ENCODE assay signal across 25 cellular contexts in genomic region chr1:226305184-226305583, GRCh38.
"Had no signal": no experiment of that assay in that cellular context is flagged by ENCODE, and none has a peak within 500 bp of the region (broad histone marks: within the 10 kb centered on the region; RNA-seq: fewer than 3 reads in every experiment).

No MANE protein-coding gene starts in this region.

- H3K9me3 ChIP-seq: left lung, right lobe of liver, tibial artery had no signal

- H3K79me2 ChIP-seq: parathyroid adenoma had no signal

- H3K27ac ChIP-seq: epithelial cell of prostate, left lung, parathyroid adenoma, right lobe of liver, skin epidermis, tibial artery had no signal

- ATAC-seq: activated T-cell treated with anti-CD3 and anti-CD28 coated beads, Interleukin-2, amount 50 U/mL, for 72 hours; left lung; natural killer cell; right lobe of liver; stimulated activated effector memory CD8-positive, alpha-beta T cell treated with anti-CD3 and anti-CD28 coated beads, Interleukin-12 subunit alpha, Interleukin-12 subunit beta, amount 100 ng/mL, for 72 hours; stimulated activated naive CD8-positive, alpha-beta T cell treated with anti-CD3 and anti-CD28 coated beads, Interleukin-15, amount 100 ng/mL, for 72 hours had no signal

- H3K4me1 ChIP-seq: parathyroid adenoma had no signal

- H3K36me3 Mint-ChIP-seq: mesothelial cell of epicardium, natural killer cell had no signal

- H3K9me3 Mint-ChIP-seq: activated CD4-positive, alpha-beta memory T cell treated with anti-CD3 and anti-CD28 coated beads, Interleukin-2, amount 10 ng/mL, durations not matched to agents 7 days and 5 days; activated naive CD4-positive, alpha-beta T cell treated with anti-CD3 and anti-CD28 coated beads for 36 hours; activated naive CD8-positive, alpha-beta T cell treated with anti-CD3 and anti-CD28 coated beads, Interleukin-2, amount 10 ng/mL, durations not matched to agents 7 days and 5 days; activated T-cell treated with anti-CD3 and anti-CD28 coated beads, Interleukin-2, amount 50 U/mL, for 72 hours; mesothelial cell of epicardium; natural killer cell; stimulated activated effector memory CD8-positive, alpha-beta T cell treated with anti-CD3 and anti-CD28 coated beads, Interleukin-12 subunit alpha, Interleukin-12 subunit beta, amount 100 ng/mL, for 72 hours; stimulated activated naive CD8-positive, alpha-beta T cell treated with anti-CD3 and anti-CD28 coated beads, Interleukin-15, amount 100 ng/mL, for 72 hours; T-helper 1 cell treated with Interleukin-12 subunit alpha and Interleukin-12 subunit beta and Interleukin-4 antibody, amounts not matched to agents 30 μg/mL and 1 μg/mL, for 36 hours had no signal

- H3K27me3 ChIP-seq: right lobe of liver, tibial artery had no signal

- H3K4me3 Mint-ChIP-seq: activated CD4-positive, alpha-beta memory T cell treated with anti-CD3 and anti-CD28 coated beads, Interleukin-2, amount 10 ng/mL, durations not matched to agents 7 days and 5 days; activated naive CD4-positive, alpha-beta T cell treated with anti-CD3 and anti-CD28 coated beads for 36 hours; activated naive CD8-positive, alpha-beta T cell treated with anti-CD3 and anti-CD28 coated beads, Interleukin-2, amount 10 ng/mL, durations not matched to agents 7 days and 5 days; activated T-cell treated with anti-CD3 and anti-CD28 coated beads, Interleukin-2, amount 50 U/mL, for 72 hours; mesothelial cell of epicardium; natural killer cell; stimulated activated effector memory CD8-positive, alpha-beta T cell treated with anti-CD3 and anti-CD28 coated beads, Interleukin-12 subunit alpha, Interleukin-12 subunit beta, amount 100 ng/mL, for 72 hours; stimulated activated naive CD8-positive, alpha-beta T cell treated with anti-CD3 and anti-CD28 coated beads, Interleukin-15, amount 100 ng/mL, for 72 hours; T-helper 1 cell treated with Interleukin-12 subunit alpha and Interleukin-12 subunit beta and Interleukin-4 antibody, amounts not matched to agents 30 μg/mL and 1 μg/mL, for 36 hours had no signal

- H2AFZ ChIP-seq: parathyroid adenoma had no signal

- H3K27me3 Mint-ChIP-seq: activated CD4-positive, alpha-beta memory T cell treated with anti-CD3 and anti-CD28 coated beads, Interleukin-2, amount 10 ng/mL, durations not matched to agents 7 days and 5 days had no signal

- H3K4me3 ChIP-seq: left lung, right lobe of liver, skin epidermis, tibial artery had no signal

- DNase-seq: activated CD4-positive, alpha-beta memory T cell treated with anti-CD3 and anti-CD28 coated beads, Interleukin-2, amount 10 ng/mL, durations not matched to agents 7 days and 5 days; activated CD4-positive, alpha-beta T cell treated with anti-CD3 and anti-CD28 coated beads for 4 hours; activated CD4-positive, CD25-positive, alpha-beta regulatory T cell; activated effector memory CD4-positive, alpha-beta T cell treated with Interleukin-2 at 50 U/mL for 16 hours; activated naive CD4-positive, alpha-beta T cell treated with anti-CD3 and anti-CD28 coated beads for 36 hours; activated naive CD8-positive, alpha-beta T cell treated with anti-CD3 and anti-CD28 coated beads, Interleukin-2, amount 10 ng/mL, durations not matched to agents 7 days and 5 days; activated T-cell treated with anti-CD3 and anti-CD28 coated beads, Interleukin-2, amount 50 U/mL, for 72 hours; amniotic stem cell; cortex of kidney; kidney glomerular epithelial cell; left lung; natural killer cell; nucleus accumbens; right lobe of liver; stimulated activated CD4-positive, alpha-beta T cell treated with anti-CD3 and anti-CD28 coated beads, Interleukin-1b, Interleukin-23, amount 100 ng/mL, for 48 hours; stimulated activated naive CD8-positive, alpha-beta T cell treated with anti-CD3 and anti-CD28 coated beads, Interleukin-15, amount 100 ng/mL, for 72 hours; tibial artery had no signal

- H3K27ac Mint-ChIP-seq: activated CD4-positive, alpha-beta memory T cell treated with anti-CD3 and anti-CD28 coated beads, Interleukin-2, amount 10 ng/mL, durations not matched to agents 7 days and 5 days; activated naive CD4-positive, alpha-beta T cell treated with anti-CD3 and anti-CD28 coated beads for 36 hours; activated naive CD8-positive, alpha-beta T cell treated with anti-CD3 and anti-CD28 coated beads, Interleukin-2, amount 10 ng/mL, durations not matched to agents 7 days and 5 days; activated T-cell treated with anti-CD3 and anti-CD28 coated beads, Interleukin-2, amount 50 U/mL, for 72 hours; natural killer cell; stimulated activated effector memory CD8-positive, alpha-beta T cell treated with anti-CD3 and anti-CD28 coated beads, Interleukin-12 subunit alpha, Interleukin-12 subunit beta, amount 100 ng/mL, for 72 hours; T-helper 1 cell treated with Interleukin-12 subunit alpha and Interleukin-12 subunit beta and Interleukin-4 antibody, amounts not matched to agents 30 μg/mL and 1 μg/mL, for 36 hours had no signal

- H3K36me3 ChIP-seq: right lobe of liver had no signal

- H3K9ac ChIP-seq: parathyroid adenoma had no signal

- FAIRE-seq: bronchial epithelial cell, urothelium cell line had no signal
